In genomic region chr15:39381517-39381916, GRCh38 we compare ENCODE assay signal across 16 cellular contexts.
DNase-seq lines count a peak whose midpoint lies in the region; ATAC-seq and TF ChIP-seq lines count a peak whose summit lies in the region.
"Had no signal": no experiment of that assay in that cellular context is flagged by ENCODE, and none has a peak within 500 bp of the region (broad histone marks: within the 10 kb centered on the region; RNA-seq: fewer than 3 reads in every experiment).

No MANE protein-coding gene starts in this region.

- intact Hi-C loops in PC-3 (cut with micrococcal nuclease), result no loop called here

- BruUV-seq in PC-3 (replicated peaks; lab: Mats Ljungman, UMichigan), result no TSS peak

- peak; percentile 87 for ATAC-seq in GM19463 (IDR thresholded peaks at IDR 0.05; ENCODE audit: unreplicated experiment)
- ATAC-seq in HG03095 (IDR thresholded peaks at IDR 0.05; ENCODE audit: unreplicated experiment), result peak; percentile 70
- no peak for ATAC-seq in PC-3
- ATAC-seq: activated CD4-positive, CD25-positive, alpha-beta regulatory T cell treated with anti-CD3 and anti-CD28 coated beads, Interleukin-2, amount 50 U/mL, for 24 hours; mucosa of descending colon; right cardiac atrium had no signal

- no peak overlapping the region for H2AFZ ChIP-seq in PC-3 (ENCODE audit: low read length)

- H3K9me2 ChIP-seq in PC-3 (replicated peaks; ENCODE audit: low read length), result no peaks in the 10 kb centered on the region

- no peaks in the 10 kb centered on the region for H3K9me3 ChIP-seq in BLaER1 treated with 17β-estradiol and CSF1 and Interleukin-3, amounts not matched to agents 10 nM and 100 nM (replicated peaks in 1 of 11)
- H3K9me3 ChIP-seq in PC-3 (ENCODE audit: low read length), result no peaks in the 10 kb centered on the region
- H3K9me3 ChIP-seq: mucosa of descending colon had no signal

- peak overlapping the region in 10 of 11 experiments; percentile 0 to 67 (median 33); a peak in 14 of 22 replicates for H3K4me2 ChIP-seq in BLaER1 treated with 17β-estradiol and CSF1 and Interleukin-3, amounts not matched to agents 10 nM and 100 nM
- no peak overlapping the region for H3K4me2 ChIP-seq in PC-3 (ENCODE audit: low read length)

- no peaks in the 10 kb centered on the region for H4K20me1 ChIP-seq in BLaER1 treated with 17β-estradiol and CSF1 and Interleukin-3, amounts not matched to agents 10 nM and 100 nM
- no peaks in the 10 kb centered on the region for H4K20me1 ChIP-seq in PC-3 (ENCODE audit: low read length)

- CTCF ChIA-PET in PC-3 (lab: Charles Lee), result no interaction called here

- no peak overlapping the region for H3K4me3 ChIP-seq in BLaER1 treated with 17β-estradiol and CSF1 and Interleukin-3, amounts not matched to agents 10 nM and 100 nM
- H3K4me3 ChIP-seq in epithelial cell of esophagus (ENCODE audit: low read length) (no peak overlapping the region), PC-3 (ENCODE audit: low read length) (no peak overlapping the region)
- H3K4me3 ChIP-seq: cardiac muscle cell, mucosa of descending colon, SK-N-MC had no signal

- TF ChIP-seq CTCF in epithelial cell of esophagus (IDR thresholded peaks at IDR 0.05; ENCODE audit: insufficient read depth, low read depth, low read length, missing control alignments) (no peak), PC-3 (conservative IDR thresholded peaks at IDR 0.05; ENCODE audit: low read depth, low read length) (no peak)

- peak overlapping the region in 3 of 11 experiments; percentile 53 to 66 (median 58); a peak in 5 of 22 replicates for H3K9ac ChIP-seq in BLaER1 treated with 17β-estradiol and CSF1 and Interleukin-3, amounts not matched to agents 10 nM and 100 nM
- H3K9ac ChIP-seq in PC-3 (ENCODE audit: low read length), result no peak overlapping the region

- DNase-seq in epithelial cell of esophagus (ENCODE audit: low read depth), result peak; percentile 27
- no peak for DNase-seq in DMS 273 (lab: John Stamatoyannopoulos, UW; ENCODE audit: unreplicated experiment)
- DNase-seq in HUDEP-2 (lab: John Stamatoyannopoulos, UW; ENCODE audit: unreplicated experiment in 76 of 76), result no peak
- DNase-seq in ACHN, result no peak
- DNase-seq in PC-3, result no peak
- DNase-seq: DMS79, mucosa of descending colon, NCI-H146, right cardiac atrium had no signal

- no peaks in the 10 kb centered on the region for H3K79me2 ChIP-seq in PC-3 (ENCODE audit: low read length)

- in situ Hi-C loops in ACHN (cut with HindIII; ENCODE audit: low pct_ligation_motif_present, low pct_unique_long_range_greater_than_20kb, low sequenced_read_pairs), result no loop called here

- no peaks in the 10 kb centered on the region for H3F3A ChIP-seq in PC-3 (ENCODE audit: low read length, unreplicated experiment)

- H3K4me1 ChIP-seq in BLaER1 treated with 17β-estradiol and CSF1 and Interleukin-3, amounts not matched to agents 10 nM and 100 nM, result peaks cover 0 to 88% (median 7%) of the 10 kb centered on the region in 10 experiments; a peak in 12 of 20 replicates
- H3K4me1 ChIP-seq in PC-3 (ENCODE audit: insufficient read depth, low read length), result no peaks in the 10 kb centered on the region

- POLR2A ChIA-PET in PC-3 (lab: Charles Lee; ENCODE audit: unreplicated experiment), result no interaction called here

- peak overlapping the region in 9 of 11 experiments; percentile 12 to 84 (median 51); a peak in 15 of 22 replicates for H3K27ac ChIP-seq in BLaER1 treated with 17β-estradiol and CSF1 and Interleukin-3, amounts not matched to agents 10 nM and 100 nM
- no peak overlapping the region for H3K27ac ChIP-seq in PC-3 (ENCODE audit: low read length)
- H3K27ac ChIP-seq: cardiac muscle cell, epithelial cell of prostate, SK-N-MC had no signal

- no peaks in the 10 kb centered on the region for H3K27me3 ChIP-seq in BLaER1 treated with 17β-estradiol and CSF1 and Interleukin-3, amounts not matched to agents 10 nM and 100 nM
- H3K27me3 ChIP-seq in PC-3 (ENCODE audit: low read length), result no peaks in the 10 kb centered on the region
- H3K27me3 ChIP-seq: cardiac muscle cell had no signal

- no peaks in the 10 kb centered on the region for H3K36me3 ChIP-seq in BLaER1 treated with 17β-estradiol and CSF1 and Interleukin-3, amounts not matched to agents 10 nM and 100 nM
- H3K36me3 ChIP-seq in PC-3 (ENCODE audit: low read depth, low read length), result no peaks in the 10 kb centered on the region
- H3K36me3 ChIP-seq: cardiac muscle cell had no signal
